Comparison of ENCODE assay signal across 8 cellular contexts in the genomic region with DNA sequence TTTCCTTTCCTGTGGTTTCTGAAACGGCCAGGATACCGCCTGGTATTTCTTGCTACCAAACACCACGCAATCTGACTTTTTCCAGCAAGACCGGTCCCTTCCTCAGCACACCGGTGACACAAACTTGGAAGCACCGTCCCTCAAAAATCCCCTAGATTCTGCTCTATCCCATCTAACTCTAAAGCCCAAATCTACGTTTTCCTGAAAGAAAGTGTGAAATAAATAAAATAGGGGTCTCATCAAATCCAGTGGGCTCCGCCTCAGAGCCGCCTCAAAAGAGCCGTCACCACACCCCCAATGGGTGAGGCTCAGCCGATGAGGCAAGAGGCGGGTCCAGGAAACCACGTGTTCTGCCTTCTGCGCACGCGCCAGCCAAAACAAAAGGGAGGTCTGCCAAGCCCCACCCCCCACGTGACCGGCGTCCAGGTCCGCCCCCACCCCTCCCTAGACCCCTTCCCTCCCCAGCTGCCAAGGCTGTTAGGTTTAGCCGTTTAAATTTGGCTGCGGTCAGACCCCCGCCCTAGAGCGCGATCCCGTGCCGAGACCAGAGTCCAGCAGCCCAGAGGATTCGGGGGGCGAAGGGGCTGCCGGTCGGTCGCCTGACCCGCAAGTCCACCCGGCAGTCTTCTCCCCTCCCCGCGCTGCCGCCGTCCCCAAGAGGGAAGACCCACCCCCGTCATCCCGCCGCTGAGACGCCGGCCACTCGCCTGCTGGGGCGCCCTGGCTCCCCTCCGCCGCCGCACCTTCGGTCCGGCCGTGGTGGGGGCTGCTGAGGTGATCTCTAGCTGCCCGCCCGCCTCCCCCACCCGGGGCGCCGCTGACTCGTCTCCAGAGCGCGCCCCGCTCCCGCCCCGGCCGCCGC. TPM values are rescaled to one million over a fixed set of nuclear protein-coding genes. Genes with fewer than 3 reads are reported as not detected.
DNase-seq lines count a peak whose midpoint lies in the region; ATAC-seq, FAIRE-seq and TF ChIP-seq lines count a peak whose summit lies in the region.

No MANE protein-coding gene starts in this region.

- TF ChIP-seq CTCF in RWPE2 (IDR thresholded peaks at IDR 0.05; ENCODE audit: poor library complexity, severe bottlenecking) = no peak
- no peak for TF ChIP-seq CTCF in natural killer cell (IDR thresholded peaks at IDR 0.05)

- peak overlapping the region; percentile 100 for H3K4me3 Mint-ChIP-seq in natural killer cell

- no peaks in the 10 kb centered on the region for H3K36me3 Mint-ChIP-seq in natural killer cell

- H3K27ac ChIP-seq in RWPE2 (ENCODE audit: poor library complexity, severe bottlenecking) = peak overlapping the region; percentile 93

- no peaks in the 10 kb centered on the region for H3K27me3 Mint-ChIP-seq in natural killer cell (ENCODE audit: low read depth in 2 of 2)

- peaks cover 18% of the 10 kb centered on the region for H3K4me1 ChIP-seq in RWPE2 (ENCODE audit: insufficient read depth, poor library complexity, severe bottlenecking)

- no peaks in the 10 kb centered on the region for H3K36me3 ChIP-seq in RWPE2 (ENCODE audit: low read depth)

- H3K9me3 Mint-ChIP-seq in natural killer cell = no peaks in the 10 kb centered on the region

- ATAC-seq in RWPE2 (ENCODE audit: low read depth) (peak; percentile 69), natural killer cell (peak; percentile 69 to 85 (median 75))

- peak overlapping the region; percentile 98 to 99 for H3K27ac Mint-ChIP-seq in natural killer cell

- no peak for FAIRE-seq in H54 (lab: Jason Lieb, UNC)

- no peaks in the 10 kb centered on the region for H3K27me3 ChIP-seq in RWPE2 (ENCODE audit: insufficient read depth, poor library complexity, severe bottlenecking)

- peak; percentile 96 for DNase-seq in ELF-1 (ENCODE audit: low read depth, low spot score)
- DNase-seq in H54 (ENCODE audit: insufficient read length, low spot score) = peak; percentile 64
- peak; percentile 96 for DNase-seq in LoVo (ENCODE audit: low spot score)
- peak; percentile 93 for DNase-seq in RWPE2 (ENCODE audit: low spot score)
- DNase-seq in activated effector memory CD4-positive, alpha-beta T cell treated with Interleukin-2 at 50 U/mL for 16 hours = peak; percentile 92
- DNase-seq in fibroblast of peridontal ligament (ENCODE audit: extremely low read depth) = peak; percentile 95
- peak; percentile 98 for DNase-seq in natural killer cell
- peak; percentile 93 to 96 (median 96) for DNase-seq in stimulated activated naive CD4-positive, alpha-beta T cell (lab: John Stamatoyannopoulos, UW)

- intact Hi-C loops in natural killer cell (cut with micrococcal nuclease) = loop anchor here (1.0 to 5.0 kb wide), 3 partner anchors 168 to 1903 kb away; a partner anchor contains a TSS

- peak overlapping the region; percentile 96 for H3K4me3 ChIP-seq in RWPE2 (ENCODE audit: severe bottlenecking)

- no peaks in the 10 kb centered on the region for H3K9me3 ChIP-seq in RWPE2 (ENCODE audit: severe bottlenecking)

- peaks cover 21 to 22% of the 10 kb centered on the region in 2 donors for H3K4me1 Mint-ChIP-seq in natural killer cell

- 0 out of 2 replicates have a peak, but pooled peaks have one; percentile 26 for TF ChIP-seq POLR2A in H54 (IDR thresholded peaks at IDR 0.05; ENCODE audit: low read depth, low read length)

RNA-seq across cellular contexts. Expression of a gene that starts 0.5 kb away (rescaled TPM):
- 10 to 100 TPM in 1 of 3 donors, 1 to 10 TPM in 2; 7.6 to 11.2 (median 9.5) TPM for total RNA-seq in natural killer cell

RNA-seq across cellular contexts. Expression of a gene that starts 54.6 kb away (rescaled TPM):
- not detected for total RNA-seq in natural killer cell

Comparison
In these comparisons a context has a peak if more than half of its experiments do, and no peak if none do; other contexts are left out.
1. Peak in every context shown above with its lines: DNase-seq, ATAC-seq, H3K4me3 ChIP-seq and H3K27ac ChIP-seq.